8 cellular contexts compared by ENCODE assay signal in the genomic region with DNA sequence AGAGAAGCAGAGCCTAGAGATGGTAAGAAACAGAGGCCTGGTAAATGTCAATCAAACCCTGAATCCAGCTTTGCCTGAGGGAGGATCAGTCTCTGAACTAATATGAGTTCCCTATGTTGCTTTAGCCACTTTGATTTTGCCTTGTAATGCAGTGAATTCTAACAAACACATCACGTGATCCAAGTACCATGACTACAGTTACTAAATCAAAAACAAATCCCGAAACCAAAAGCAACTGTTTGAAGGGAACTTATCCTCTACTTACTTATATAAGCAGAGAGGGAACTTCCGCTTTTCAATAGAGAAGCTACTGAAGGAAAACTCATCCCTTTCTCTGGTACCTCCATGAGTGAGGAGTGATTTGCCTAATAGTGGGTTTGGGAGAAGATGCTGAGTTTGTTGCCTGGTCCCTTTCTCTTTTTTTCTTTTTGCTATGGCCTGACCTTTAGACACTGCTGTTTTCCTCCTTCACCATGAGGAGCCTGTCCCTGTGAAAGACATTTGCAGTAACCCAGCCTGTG. TPM values are rescaled to one million over a fixed set of nuclear protein-coding genes. Genes with fewer than 3 reads are reported as not detected.
DNase-seq lines count a peak whose midpoint lies in the region; ATAC-seq and TF ChIP-seq lines count a peak whose summit lies in the region.

No MANE protein-coding gene starts in this region.

- no peak for TF ChIP-seq POLR2A in suprapubic skin (IDR thresholded peaks at IDR 0.05)

- H3K9me2 ChIP-seq in hepatocyte (replicated peaks; ENCODE audit: insufficient read depth), result no peaks in the 10 kb centered on the region

- H3K79me2 ChIP-seq in hepatocyte, result no peaks in the 10 kb centered on the region

- H3K27ac ChIP-seq in hepatocyte (peak overlapping the region; percentile 27), suprapubic skin (peak overlapping the region; percentile 61)

- peak overlapping the region; percentile 2 for H3K4me3 Mint-ChIP-seq in activated naive CD4-positive, alpha-beta T cell treated with anti-CD3 and anti-CD28 coated beads, Interleukin-2, amount 10 ng/mL, durations not matched to agents 7 days and 5 days
- H3K4me3 Mint-ChIP-seq in activated CD8-positive, alpha-beta T cell treated with anti-CD3 and anti-CD28 coated beads, Interleukin-2, amount 10 ng/mL, durations not matched to agents 7 days and 5 days, result no peak overlapping the region

- H3K4me1 Mint-ChIP-seq in activated naive CD4-positive, alpha-beta T cell treated with anti-CD3 and anti-CD28 coated beads, Interleukin-2, amount 10 ng/mL, durations not matched to agents 7 days and 5 days, result peaks cover 33% of the 10 kb centered on the region
- peaks cover 17% of the 10 kb centered on the region for H3K4me1 Mint-ChIP-seq in activated CD8-positive, alpha-beta T cell treated with anti-CD3 and anti-CD28 coated beads, Interleukin-2, amount 10 ng/mL, durations not matched to agents 7 days and 5 days (ENCODE audit: low read depth)

- H3K27ac Mint-ChIP-seq in activated naive CD4-positive, alpha-beta T cell treated with anti-CD3 and anti-CD28 coated beads, Interleukin-2, amount 10 ng/mL, durations not matched to agents 7 days and 5 days, result peak overlapping the region; percentile 85
- peak overlapping the region; percentile 15 for H3K27ac Mint-ChIP-seq in activated CD8-positive, alpha-beta T cell treated with anti-CD3 and anti-CD28 coated beads, Interleukin-2, amount 10 ng/mL, durations not matched to agents 7 days and 5 days

- ATAC-seq in HG03354 (IDR thresholded peaks at IDR 0.05; ENCODE audit: poor library complexity, severe bottlenecking, unreplicated experiment), result peak; percentile 91
- ATAC-seq in activated CD8-positive, alpha-beta T cell treated with anti-CD3 and anti-CD28 coated beads, Interleukin-2, amount 10 ng/mL, durations not matched to agents 7 days and 5 days, result peak; percentile 77

- no peaks in the 10 kb centered on the region for H4K20me1 ChIP-seq in hepatocyte (ENCODE audit: insufficient read depth, poor library complexity, severe bottlenecking)

- POLR2A ChIA-PET in activated CD8-positive, alpha-beta T cell treated with anti-CD3 and anti-CD28 coated beads, Interleukin-2, amount 10 ng/mL, durations not matched to agents 7 days and 5 days (lab: Charles Lee), result interaction anchor here (0.6 to 1.8 kb wide), 4 partner anchors 8 to 141 kb away, joined by 3 to 7 read pairs (median 3); a partner anchor contains a TSS

- 85% methylated on average over 3 of the region's 3 CpGs for WGBS in hepatocyte (ENCODE audit: low lambda C conversion rate, missing lambda C conversion rate)
- WGBS in suprapubic skin, result 34% methylated on average over 3 of the region's 3 CpGs

- no peak for TF ChIP-seq CTCF in hepatocyte (IDR thresholded peaks at IDR 0.05; ENCODE audit: poor library complexity)
- no peak for TF ChIP-seq CTCF in suprapubic skin (IDR thresholded peaks at IDR 0.05)

- H3K36me3 ChIP-seq in hepatocyte (replicated peaks; ENCODE audit: insufficient read depth, low read depth) (no peaks in the 10 kb centered on the region), suprapubic skin (no peaks in the 10 kb centered on the region)

- no peaks in the 10 kb centered on the region for H3K27me3 Mint-ChIP-seq in activated naive CD4-positive, alpha-beta T cell treated with anti-CD3 and anti-CD28 coated beads, Interleukin-2, amount 10 ng/mL, durations not matched to agents 7 days and 5 days
- no peaks in the 10 kb centered on the region for H3K27me3 Mint-ChIP-seq in activated CD8-positive, alpha-beta T cell treated with anti-CD3 and anti-CD28 coated beads, Interleukin-2, amount 10 ng/mL, durations not matched to agents 7 days and 5 days (ENCODE audit: low read depth)

- CTCF ChIA-PET in activated naive CD4-positive, alpha-beta T cell treated with anti-CD3 and anti-CD28 coated beads, Interleukin-2, amount 10 ng/mL, durations not matched to agents 7 days and 5 days (lab: Charles Lee), result interaction anchor here (1.0 to 3.4 kb wide), 3 partner anchors 10 to 141 kb away, joined by 3 to 24 read pairs (median 4); a partner anchor contains a TSS
- CTCF ChIA-PET in activated CD8-positive, alpha-beta T cell treated with anti-CD3 and anti-CD28 coated beads, Interleukin-2, amount 10 ng/mL, durations not matched to agents 7 days and 5 days (lab: Charles Lee), result interaction anchor here (1.0 to 4.8 kb wide), 4 partner anchors 11 to 141 kb away, joined by 3 to 37 read pairs (median 18); a partner anchor contains a TSS

- no peak overlapping the region for H2AFZ ChIP-seq in hepatocyte

- no peak for DNase-seq in activated naive CD4-positive, alpha-beta T cell treated with anti-CD3 and anti-CD28 coated beads, Interleukin-2, amount 10 ng/mL, durations not matched to agents 7 days and 5 days
- DNase-seq in activated naive CD4-positive, alpha-beta T cell treated with anti-CD3 and anti-CD28 coated beads, Interleukin-2, amount 50 U/mL, for 16 hours, result no peak
- DNase-seq in activated CD8-positive, alpha-beta T cell treated with anti-CD3 and anti-CD28 coated beads, Interleukin-2, amount 10 ng/mL, durations not matched to agents 7 days and 5 days, result no peak
- DNase-seq in hepatocyte (ENCODE audit: low spot score) (no peak), suprapubic skin (ENCODE audit: low spot score in 2 of 2) (no peak), nucleus accumbens (lab: John Stamatoyannopoulos, UW) (no peak), DMS153 treated with DMSO at 0.1 percent for 48 hours (lab: John Stamatoyannopoulos, UW; ENCODE audit: unreplicated experiment) (no peak)

- H3K4me1 ChIP-seq in hepatocyte (ENCODE audit: insufficient read depth), result no peaks in the 10 kb centered on the region
- H3K4me1 ChIP-seq in suprapubic skin, result peaks cover 21% of the 10 kb centered on the region

- no peak for TF ChIP-seq EP300 in suprapubic skin (IDR thresholded peaks at IDR 0.05)

- H3K9me3 ChIP-seq in hepatocyte (ENCODE audit: low read depth) (no peaks in the 10 kb centered on the region), suprapubic skin (no peaks in the 10 kb centered on the region)

- no peaks in the 10 kb centered on the region for H3K27me3 ChIP-seq in hepatocyte
- H3K27me3 ChIP-seq in suprapubic skin, result no peaks in the 10 kb centered on the region

- H3K9me3 Mint-ChIP-seq in activated naive CD4-positive, alpha-beta T cell treated with anti-CD3 and anti-CD28 coated beads, Interleukin-2, amount 10 ng/mL, durations not matched to agents 7 days and 5 days, result no peaks in the 10 kb centered on the region
- H3K9me3 Mint-ChIP-seq in activated CD8-positive, alpha-beta T cell treated with anti-CD3 and anti-CD28 coated beads, Interleukin-2, amount 10 ng/mL, durations not matched to agents 7 days and 5 days (ENCODE audit: insufficient read depth), result no peaks in the 10 kb centered on the region

- no peak overlapping the region for H3K4me2 ChIP-seq in hepatocyte

- H3K4me3 ChIP-seq in hepatocyte (no peak overlapping the region), suprapubic skin (no peak overlapping the region)

- peaks cover 3% of the 10 kb centered on the region for H3K36me3 Mint-ChIP-seq in activated naive CD4-positive, alpha-beta T cell treated with anti-CD3 and anti-CD28 coated beads, Interleukin-2, amount 10 ng/mL, durations not matched to agents 7 days and 5 days
- no peaks in the 10 kb centered on the region for H3K36me3 Mint-ChIP-seq in activated CD8-positive, alpha-beta T cell treated with anti-CD3 and anti-CD28 coated beads, Interleukin-2, amount 10 ng/mL, durations not matched to agents 7 days and 5 days (ENCODE audit: low read depth)

RNA-seq across cellular contexts. Expression of a gene that starts 7.7 kb away (rescaled TPM):
- total RNA-seq in activated CD8-positive, alpha-beta T cell treated with anti-CD3 and anti-CD28 coated beads, Interleukin-2, amount 10 ng/mL, durations not matched to agents 7 days and 5 days, result 10 to 100 TPM; 24.4 to 26.8 TPM
- total RNA-seq in hepatocyte (11.8 and 17.1 TPM in 2 replicates), suprapubic skin (10 to 100 TPM; 24.6 to 36.6 (median 29.1) TPM)
- 8.1 and 8.6 TPM in 2 replicates for polyA plus RNA-seq in hepatocyte

RNA-seq across cellular contexts. Expression of a gene that starts 23.1 kb away (rescaled TPM):
- 1 to 10 TPM; 5.9 to 7.9 TPM for total RNA-seq in activated CD8-positive, alpha-beta T cell treated with anti-CD3 and anti-CD28 coated beads, Interleukin-2, amount 10 ng/mL, durations not matched to agents 7 days and 5 days
- total RNA-seq in hepatocyte (36.8 and 40.6 TPM in 2 replicates), suprapubic skin (10 to 100 TPM; 18.9 to 46.4 (median 28.4) TPM)
- 39.0 and 40.9 TPM in 2 replicates for polyA plus RNA-seq in hepatocyte
